21 cellular contexts compared by ENCODE assay signal in genomic region chr7:110051386-110051785, GRCh38.
"Had no signal": no experiment of that assay in that cellular context is flagged by ENCODE, and none has a peak within 500 bp of the region (broad histone marks: within the 10 kb centered on the region; RNA-seq: fewer than 3 reads in every experiment).

No MANE protein-coding gene starts in this region.

- H3K4me1 Mint-ChIP-seq: activated CD4-positive, alpha-beta memory T cell treated with anti-CD3 and anti-CD28 coated beads, Interleukin-2, amount 10 ng/mL, durations not matched to agents 7 days and 5 days; activated CD4-positive, alpha-beta T cell treated with anti-CD3 and anti-CD28 coated beads, Interleukin-2, amount 10 ng/mL, durations not matched to agents 7 days and 5 days; activated T-helper 17 cell treated with anti-CD3 and anti-CD28 coated beads, Interleukin-2, amount 50 U/mL, for 72 hours; naive B cell; T-helper 17 cell had no signal

- H3K4me3 ChIP-seq: body of pancreas, esophagus squamous epithelium, right atrium auricular region, tibial nerve had no signal

- H3K27me3 Mint-ChIP-seq: activated CD4-positive, alpha-beta memory T cell treated with anti-CD3 and anti-CD28 coated beads, Interleukin-2, amount 10 ng/mL, durations not matched to agents 7 days and 5 days; activated CD4-positive, alpha-beta T cell treated with anti-CD3 and anti-CD28 coated beads, Interleukin-2, amount 10 ng/mL, durations not matched to agents 7 days and 5 days; naive B cell; T-helper 17 cell had no signal

- H3K27ac ChIP-seq: body of pancreas, esophagus squamous epithelium, right atrium auricular region, tibial nerve had no signal

- H3K4me1 ChIP-seq: body of pancreas, esophagus squamous epithelium, right atrium auricular region, tibial nerve had no signal

- FAIRE-seq: colon, frontal cortex, islet of Langerhans had no signal

- DNase-seq: activated CD4-positive, alpha-beta memory T cell treated with anti-CD3 and anti-CD28 coated beads, Interleukin-2, amount 10 ng/mL, durations not matched to agents 7 days and 5 days; activated CD4-positive, alpha-beta T cell treated with anti-CD3 and anti-CD28 coated beads, Interleukin-2, amount 10 ng/mL, durations not matched to agents 7 days and 5 days; activated CD4-positive, CD25-positive, alpha-beta regulatory T cell treated with anti-CD3 and anti-CD28 coated beads, Interleukin-2, amount 50 U/mL, for 72 hours; activated CD8-positive, alpha-beta memory T cell treated with anti-CD3 and anti-CD28 coated beads, Interleukin-2, amount 50 U/mL, for 48 hours; activated T-cell treated with anti-CD3 and anti-CD28 coated beads, Interleukin-2, amount 50 U/mL, for 4 hours; aorta; body of pancreas; dermis blood vessel endothelial cell; effector CD4-positive, alpha-beta T cell; esophagus squamous epithelium; left ventricle myocardium superior; naive B cell; stimulated activated naive CD4-positive, alpha-beta T cell treated with Interleukin-2 at 50 U/mL for 16 hours; T-helper 17 cell had no signal

- H3K27ac Mint-ChIP-seq: activated CD4-positive, alpha-beta memory T cell treated with anti-CD3 and anti-CD28 coated beads, Interleukin-2, amount 10 ng/mL, durations not matched to agents 7 days and 5 days; activated CD4-positive, alpha-beta T cell treated with anti-CD3 and anti-CD28 coated beads, Interleukin-2, amount 10 ng/mL, durations not matched to agents 7 days and 5 days; activated naive CD4-positive, alpha-beta T cell treated with anti-CD3 and anti-CD28 coated beads, Interleukin-2, amount 50 U/mL, for 72 hours; activated T-helper 17 cell treated with anti-CD3 and anti-CD28 coated beads, Interleukin-2, amount 50 U/mL, for 72 hours; naive B cell; T-helper 17 cell had no signal

- H3K9me3 ChIP-seq: body of pancreas, esophagus squamous epithelium, right atrium auricular region, tibial nerve had no signal

- H3K4me3 Mint-ChIP-seq: activated CD4-positive, alpha-beta memory T cell treated with anti-CD3 and anti-CD28 coated beads, Interleukin-2, amount 10 ng/mL, durations not matched to agents 7 days and 5 days; activated CD4-positive, alpha-beta T cell treated with anti-CD3 and anti-CD28 coated beads, Interleukin-2, amount 10 ng/mL, durations not matched to agents 7 days and 5 days; activated T-cell treated with anti-CD3 and anti-CD28 coated beads, Interleukin-2, amount 50 U/mL, for 4 hours; activated T-helper 17 cell treated with anti-CD3 and anti-CD28 coated beads, Interleukin-2, amount 50 U/mL, for 72 hours; naive B cell; T-helper 17 cell had no signal

- H3K27me3 ChIP-seq: body of pancreas, esophagus squamous epithelium, right atrium auricular region, tibial nerve had no signal

- ATAC-seq: activated naive CD4-positive, alpha-beta T cell treated with anti-CD3 and anti-CD28 coated beads, Interleukin-2, amount 50 U/mL, for 72 hours; activated T-cell treated with anti-CD3 and anti-CD28 coated beads, Interleukin-2, amount 50 U/mL, for 4 hours; activated T-helper 17 cell treated with anti-CD3 and anti-CD28 coated beads, Interleukin-2, amount 50 U/mL, for 72 hours; body of pancreas; left ventricle myocardium superior; T-helper 17 cell had no signal

- H3K36me3 Mint-ChIP-seq: activated naive CD4-positive, alpha-beta T cell treated with anti-CD3 and anti-CD28 coated beads, Interleukin-2, amount 50 U/mL, for 72 hours; naive B cell had no signal

- H3K36me3 ChIP-seq: esophagus squamous epithelium, right atrium auricular region, tibial nerve had no signal

- H3K9me3 Mint-ChIP-seq: activated CD4-positive, alpha-beta T cell treated with anti-CD3 and anti-CD28 coated beads, Interleukin-2, amount 10 ng/mL, durations not matched to agents 7 days and 5 days; activated T-cell treated with anti-CD3 and anti-CD28 coated beads, Interleukin-2, amount 50 U/mL, for 4 hours; activated T-helper 17 cell treated with anti-CD3 and anti-CD28 coated beads, Interleukin-2, amount 50 U/mL, for 72 hours had no signal
